17 cellular contexts compared by ENCODE assay signal in genomic region chr20:53919886-53920285, GRCh38.
A peak's percentile ranks its signal among the peaks of the same experiment; 100 is the strongest.
DNase-seq lines count a peak whose midpoint lies in the region; TF ChIP-seq lines count a peak whose summit lies in the region.
"Had no signal": no experiment of that assay in that cellular context is flagged by ENCODE, and none has a peak within 500 bp of the region (broad histone marks: within the 10 kb centered on the region; RNA-seq: fewer than 3 reads in every experiment).

No MANE protein-coding gene starts in this region.

- H3K56ac ChIP-seq in H9 (ENCODE audit: insufficient read length, low read depth, low read length): no peak overlapping the region

- H3K9ac ChIP-seq in H9 (ENCODE audit: extremely low read depth, insufficient read length, low read length) (no peak overlapping the region), GM23248 (no peak overlapping the region)

- H2BK5ac ChIP-seq in H9 (ENCODE audit: insufficient read length, low read length): no peak overlapping the region

- no peak overlapping the region for H2BK120ac ChIP-seq in H9 (ENCODE audit: low read depth, low read length, poor library complexity, severe bottlenecking)

- no peak overlapping the region for H3K4me3 Mint-ChIP-seq in H9
- no peak overlapping the region for H3K4me3 Mint-ChIP-seq in dendritic cell treated with granulocyte-macrophage colony-stimulating factor and Interleukin-4, amounts not matched to agents 40 ng/mL and 50 ng/mL, for 4 days

- H2BK15ac ChIP-seq in H9 (ENCODE audit: low read depth, low read length): no peak overlapping the region

- no peak overlapping the region for H3K14ac ChIP-seq in H9 (ENCODE audit: insufficient read depth, low read length)

- no peak overlapping the region for H3K23ac ChIP-seq in H9 (ENCODE audit: insufficient read length, low read depth, low read length)

- peaks cover 0 to 3% of the 10 kb centered on the region in 2 experiments; a peak in 2 of 5 replicates for H3K9me3 Mint-ChIP-seq in H9
- no peaks in the 10 kb centered on the region for H3K9me3 Mint-ChIP-seq in dendritic cell treated with granulocyte-macrophage colony-stimulating factor and Interleukin-4, amounts not matched to agents 40 ng/mL and 50 ng/mL, for 4 days

- no peak overlapping the region for H3K4ac ChIP-seq in H9 (ENCODE audit: low read depth, low read length)

- CTCF ChIA-PET in OCI-LY7 (lab: Charles Lee; ENCODE audit: unreplicated experiment): no interaction called here

- no peak for TF ChIP-seq CTCF in H9 (conservative IDR thresholded peaks at IDR 0.05)
- no peak for TF ChIP-seq CTCF in OCI-LY7 (conservative IDR thresholded peaks at IDR 0.05; ENCODE audit: low read length)
- no peak for TF ChIP-seq CTCF in osteoblast (IDR thresholded peaks at IDR 0.05; ENCODE audit: extremely low read depth, low read depth, low read length)

- H4K91ac ChIP-seq in H9 (ENCODE audit: insufficient read length, low read depth, low read length): no peak overlapping the region

- no peak overlapping the region for H3K27ac ChIP-seq in H9 (ENCODE audit: insufficient read length, low read depth, low read length)
- peak overlapping the region; percentile 10 for H3K27ac ChIP-seq in OCI-LY7 (ENCODE audit: low read depth, low read length, poor library complexity, severe bottlenecking)
- H3K27ac ChIP-seq in osteoblast (ENCODE audit: low read depth, low read length): no peak overlapping the region
- H3K27ac ChIP-seq in GM23248: no peak overlapping the region
- H3K27ac ChIP-seq: HL-60 had no signal

- no peak overlapping the region for H2BK20ac ChIP-seq in H9 (ENCODE audit: low read depth, low read length, poor library complexity, severe bottlenecking)

- H3T11ph ChIP-seq in H9 (ENCODE audit: low read length): no peak overlapping the region

- no peak overlapping the region for H3K4me3 ChIP-seq in OCI-LY7 (ENCODE audit: low read depth, low read length, poor library complexity, severe bottlenecking)
- no peak overlapping the region for H3K4me3 ChIP-seq in osteoblast (ENCODE audit: insufficient read depth, low read length)
- no peak overlapping the region for H3K4me3 ChIP-seq in GM23248

- H2AFZ ChIP-seq in H9 (ENCODE audit: low read length): peak overlapping the region; percentile 42
- H2AFZ ChIP-seq in OCI-LY7 (ENCODE audit: low read length): peak overlapping the region; percentile 71
- peak overlapping the region; percentile 30 for H2AFZ ChIP-seq in osteoblast (ENCODE audit: low read length)
- no peak overlapping the region for H2AFZ ChIP-seq in GM23248

- no peaks in the 10 kb centered on the region for H3K27me3 Mint-ChIP-seq in H9 (ENCODE audit: low read depth)
- H3K27me3 Mint-ChIP-seq in dendritic cell treated with granulocyte-macrophage colony-stimulating factor and Interleukin-4, amounts not matched to agents 40 ng/mL and 50 ng/mL, for 4 days: no peaks in the 10 kb centered on the region

- no peak overlapping the region for H4K5ac ChIP-seq in H9 (ENCODE audit: insufficient read length, low read depth, low read length)

- H3K79me2 ChIP-seq in H9 (ENCODE audit: insufficient read depth, low read length): no peaks in the 10 kb centered on the region
- no peaks in the 10 kb centered on the region for H3K79me2 ChIP-seq in OCI-LY7 (ENCODE audit: insufficient read depth, low read depth, low read length)
- no peaks in the 10 kb centered on the region for H3K79me2 ChIP-seq in osteoblast (ENCODE audit: insufficient read depth, low read length)
- H3K79me2 ChIP-seq in GM23248 (ENCODE audit: insufficient read depth): no peaks in the 10 kb centered on the region

- H2BK12ac ChIP-seq in H9 (ENCODE audit: insufficient read length, low read depth, low read length): no peak overlapping the region

- BruUV-seq in OCI-LY7 (replicated peaks; lab: Mats Ljungman, UMichigan): no TSS peak

- WGBS in H9 (ENCODE audit: extremely low coverage, insufficient read length, low lambda C conversion rate): no CpG with 5 or more reads among the region's 10 CpGs
- 87 to 89% methylated on average over 10 of the region's 10 CpGs for WGBS in GM23248 (ENCODE audit: low coverage in 1 of 2, low lambda C conversion rate in 2 of 2, missing lambda C conversion rate in 2 of 2), 2 experiments

- no peaks in the 10 kb centered on the region for H3K27me3 ChIP-seq in H9 (ENCODE audit: insufficient read depth, low read length)
- H3K27me3 ChIP-seq in osteoblast (ENCODE audit: insufficient read depth, low read length): no peaks in the 10 kb centered on the region
- H3K27me3 ChIP-seq in GM23248 (replicated peaks; ENCODE audit: insufficient read depth): no peaks in the 10 kb centered on the region
- H3K27me3 ChIP-seq: BE2C had no signal

- in situ Hi-C loops in GM23248 (cut with MboI): loop anchor here (10.0 to 25.0 kb wide), 2 partner anchors 158 to 345 kb away; no protein-coding TSS in a partner anchor

- H3K27ac Mint-ChIP-seq in H9: peak overlapping the region in 2 of 3 experiments; percentile 50 to 88; a peak in 3 of 7 replicates
- peak overlapping the region; percentile 25 for H3K27ac Mint-ChIP-seq in dendritic cell treated with granulocyte-macrophage colony-stimulating factor and Interleukin-4, amounts not matched to agents 40 ng/mL and 50 ng/mL, for 4 days

- peaks cover 56 to 65% of the 10 kb centered on the region in 2 experiments for H3K4me1 Mint-ChIP-seq in H9
- peaks cover 73% of the 10 kb centered on the region for H3K4me1 Mint-ChIP-seq in dendritic cell treated with granulocyte-macrophage colony-stimulating factor and Interleukin-4, amounts not matched to agents 40 ng/mL and 50 ng/mL, for 4 days (ENCODE audit: low read depth)

- peaks cover 31% of the 10 kb centered on the region for H3F3A ChIP-seq in GM23248 (ENCODE audit: insufficient read depth)

- no peak overlapping the region for H4K8ac ChIP-seq in H9 (replicated peaks; ENCODE audit: insufficient read length, low read depth, low read length)

- intact Hi-C loops in OCI-LY7 (cut with micrococcal nuclease; ENCODE audit: unreplicated experiment): loop anchor here (5.0 kb wide), 1 partner anchor 328 kb away; the partner anchor contains the start of gene ZNF217
- intact Hi-C loops in dendritic cell treated with granulocyte-macrophage colony-stimulating factor and Interleukin-4, amounts not matched to agents 40 ng/mL and 50 ng/mL, for 4 days (cut with micrococcal nuclease): loop anchor here (5.0 to 10.0 kb wide), 3 partner anchors 165 to 263 kb away; no protein-coding TSS in a partner anchor

- POLR2A ChIA-PET in OCI-LY7 (lab: Charles Lee): interaction anchor here (0.6 to 6.3 kb wide), 7 partner anchors 12 to 218 kb away, joined by 3 to 98 read pairs (median 25); no protein-coding TSS in a partner anchor

- no peak overlapping the region for H3K4me2 ChIP-seq in H9 (ENCODE audit: insufficient read depth, insufficient read length, low read length)
- H3K4me2 ChIP-seq in OCI-LY7 (ENCODE audit: low read length): no peak overlapping the region
- no peak overlapping the region for H3K4me2 ChIP-seq in osteoblast (ENCODE audit: insufficient read depth, low read length)
- no peak overlapping the region for H3K4me2 ChIP-seq in GM23248 (ENCODE audit: unreplicated experiment)

- no peaks in the 10 kb centered on the region for H3K79me1 ChIP-seq in H9 (ENCODE audit: insufficient read depth, low read depth, low read length, poor library complexity, severe bottlenecking)

- H3K36me3 ChIP-seq in OCI-LY7 (ENCODE audit: insufficient read depth, low read length) (peaks cover 8% of the 10 kb centered on the region), osteoblast (ENCODE audit: insufficient read depth, low read length) (no peaks in the 10 kb centered on the region), GM23248 (ENCODE audit: low read depth) (no peaks in the 10 kb centered on the region)
- H3K36me3 ChIP-seq: BE2C had no signal

- no peaks in the 10 kb centered on the region; a peak in 1 of 7 replicates for H3K36me3 Mint-ChIP-seq in H9 (ENCODE audit: insufficient read depth in 1 of 3, low read depth in 3 of 3)
- H3K36me3 Mint-ChIP-seq in dendritic cell treated with granulocyte-macrophage colony-stimulating factor and Interleukin-4, amounts not matched to agents 40 ng/mL and 50 ng/mL, for 4 days (ENCODE audit: low read depth): no peaks in the 10 kb centered on the region

- no peaks in the 10 kb centered on the region for H4K20me1 ChIP-seq in H9 (ENCODE audit: control insufficient read depth, insufficient read depth, insufficient read length)
- H4K20me1 ChIP-seq in OCI-LY7 (ENCODE audit: insufficient read depth, low read length): no peaks in the 10 kb centered on the region
- no peaks in the 10 kb centered on the region for H4K20me1 ChIP-seq in osteoblast (ENCODE audit: insufficient read depth, low read length)
- H4K20me1 ChIP-seq in GM23248 (ENCODE audit: insufficient read depth): no peaks in the 10 kb centered on the region

- H3K18ac ChIP-seq in H9 (ENCODE audit: insufficient read length, low read depth, low read length): no peak overlapping the region

- H3K23me2 ChIP-seq in H9 (ENCODE audit: insufficient read length, low read depth, low read length, poor library complexity, severe bottlenecking): no peaks in the 10 kb centered on the region

- H3K9me2 ChIP-seq in OCI-LY7 (ENCODE audit: insufficient read depth, low read length) (no peaks in the 10 kb centered on the region), GM23248 (ENCODE audit: insufficient read depth) (no peaks in the 10 kb centered on the region)

- no peaks in the 10 kb centered on the region for H3K9me3 ChIP-seq in H9 (ENCODE audit: control insufficient read depth, low read depth, low read length)
- H3K9me3 ChIP-seq in OCI-LY7 (ENCODE audit: low read length): peaks cover 11% of the 10 kb centered on the region; the same call in 1 of the 2 replicates
- no peaks in the 10 kb centered on the region for H3K9me3 ChIP-seq in osteoblast (ENCODE audit: low read depth, low read length)
- H3K9me3 ChIP-seq in GM23248 (ENCODE audit: low read depth): no peaks in the 10 kb centered on the region
- H3K9me3 ChIP-seq: BE2C had no signal

- H3K4me1 ChIP-seq in H9 (ENCODE audit: insufficient read depth, low read length) (peaks cover 11% of the 10 kb centered on the region; the same call in 1 of the 2 replicates), OCI-LY7 (ENCODE audit: insufficient read depth, low read length, poor library complexity, severe bottlenecking) (peaks cover 93% of the 10 kb centered on the region), osteoblast (ENCODE audit: insufficient read depth, low read length) (peaks cover 32% of the 10 kb centered on the region), GM23248 (ENCODE audit: insufficient read depth) (peaks cover 45% of the 10 kb centered on the region)

- H2AK5ac ChIP-seq in H9 (ENCODE audit: insufficient read length, low read length): no peak overlapping the region

- DNase-seq in H9: no peak
- no peak for DNase-seq in OCI-LY7 (ENCODE audit: low spot score)
- DNase-seq in osteoblast (ENCODE audit: insufficient read length, low spot score, missing footprints): no peak
- DNase-seq in stimulated activated CD4-positive, alpha-beta T cell treated with anti-CD3 and anti-CD28 coated beads, Interleukin-4, amount 100 ng/mL, for 24 hours: no peak
- DNase-seq in NCI-H146 treated with DMSO at 0.1 percent for 48 hours (lab: John Stamatoyannopoulos, UW; ENCODE audit: unreplicated experiment): no peak
- DNase-seq in GM23248: no peak
- no peak for DNase-seq in HUDEP-2 (lab: John Stamatoyannopoulos, UW; ENCODE audit: unreplicated experiment in 76 of 76)
- DNase-seq: BE2C, Kasumi-1, NCI-H1105 treated with DMSO at 0.1 percent for 48 hours, NCI-H1930, NCI-H2171, NCI-H446 treated with DMSO at 0.1 percent for 48 hours, NCI-H82, SHP77 treated with DMSO at 0.1 percent for 48 hours had no signal
